ENCODE assay signal across 8 cellular contexts in the genomic region with DNA sequence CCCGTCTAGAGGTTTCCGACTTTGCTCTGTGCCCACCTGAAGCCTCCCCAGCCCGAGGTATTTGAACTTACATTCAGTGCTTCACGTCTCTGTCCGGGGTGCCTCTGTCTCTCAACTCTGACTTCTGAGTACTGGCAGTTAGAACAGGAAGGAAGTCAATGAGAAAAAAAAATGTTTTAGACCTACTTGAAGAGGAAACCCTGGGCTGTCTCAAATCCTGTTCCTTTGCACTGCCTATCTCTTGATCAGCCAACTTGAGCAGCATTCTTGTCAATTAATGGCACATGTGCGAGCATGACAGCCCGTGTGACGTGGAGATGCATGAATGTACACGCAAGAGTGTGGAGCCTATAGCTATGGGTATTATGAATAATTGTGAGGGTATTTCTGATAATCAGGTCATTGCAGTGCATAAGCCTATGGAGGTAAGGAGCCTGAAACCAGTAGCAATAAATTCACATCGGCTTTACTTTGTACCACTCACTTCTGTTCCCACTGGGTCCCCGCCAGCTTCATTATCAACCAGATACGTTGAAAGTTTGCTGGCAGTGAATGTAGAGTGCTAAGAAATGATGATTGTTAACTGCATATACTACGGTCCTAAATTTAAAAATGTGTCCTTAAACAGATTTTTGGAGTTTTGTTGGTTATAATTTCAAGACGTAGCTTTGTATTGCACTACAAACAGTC. TPM values are rescaled to one million over a fixed set of nuclear protein-coding genes. Genes with fewer than 3 reads are reported as not detected.
DNase-seq lines count a peak whose midpoint lies in the region; ATAC-seq, FAIRE-seq and TF ChIP-seq lines count a peak whose summit lies in the region.

A gene (minus strand): TSS at position 136 of the 690 bp plus-strand sequence. CDS start 10,889 bp downstream, outside the sequence.

- H3K9me3 ChIP-seq in PC-9 (ENCODE audit: insufficient read depth, low read depth) (no peaks in the 10 kb centered on the region), right atrium auricular region (no peaks in the 10 kb centered on the region)

- H3K4me1 ChIP-seq in PC-9 (replicated peaks; ENCODE audit: insufficient read depth) (peaks cover 53% of the 10 kb centered on the region), right atrium auricular region (peaks cover 0 to 32% of the 10 kb centered on the region in 2 donors)

- peak within 1 kb of the TSS; percentile 71 for H2AFZ ChIP-seq in PC-9

- peaks cover 40% of the 10 kb centered on the region for H3K79me2 ChIP-seq in PC-9 (ENCODE audit: low read depth)

- TF ChIP-seq CTCF in PC-9 (conservative IDR thresholded peaks at IDR 0.05): no peak
- no peak for TF ChIP-seq CTCF in right atrium auricular region (IDR thresholded peaks at IDR 0.05)

- ATAC-seq in HG02870 (IDR thresholded peaks at IDR 0.05; ENCODE audit: unreplicated experiment): peak; percentile 64

- DNase-seq in GM18507 (ENCODE audit: extremely low spot score, insufficient read length, low read depth): peak; percentile 25
- DNase-seq in PC-9: peak; percentile 53 to 83
- peak; percentile 58 for DNase-seq in activated gamma-delta T cell treated with anti-CD3 and anti-CD28 coated beads, Interleukin-2, amount 50 U/mL, for 16 hours (ENCODE audit: low read depth)
- no peak for DNase-seq in right atrium auricular region (ENCODE audit: low spot score)
- DNase-seq in stimulated activated CD4-positive, alpha-beta T cell treated with anti-CD3 and anti-CD28 coated beads, TNF-alpha, amount 100 ng/mL, for 24 hours (ENCODE audit: low read depth in 3 of 3): peak in 2 of 3 experiments; percentile 63 to 66
- DNase-seq in DMS 273 treated with DMSO at 0.1 percent for 48 hours (lab: John Stamatoyannopoulos, UW): no peak
- DNase-seq in head of caudate nucleus: no peak

- TSS peak; percentile 81 for BruUV-seq in PC-9 (replicated peaks; lab: Mats Ljungman, UMichigan)

- peaks cover 29% of the 10 kb centered on the region for H3F3A ChIP-seq in PC-9 (ENCODE audit: insufficient read depth, low read depth)

- H3K36me3 ChIP-seq in PC-9 (ENCODE audit: low read depth) (0 out of 2 replicates have a peak, but pooled peaks cover 5% of the 10 kb centered on the region), right atrium auricular region (no peaks in the 10 kb centered on the region)

- POLR2A ChIA-PET in PC-9 (lab: Charles Lee; ENCODE audit: unreplicated experiment): interaction anchor here (0.6 kb wide), 3 partner anchors 14 to 33 kb away, joined by 3 to 6 read pairs (median 4); no protein-coding TSS in a partner anchor

- H3K4me3 ChIP-seq in PC-9 (peak within 1 kb of the TSS; percentile 54), right atrium auricular region (peak within 1 kb of the TSS; percentile 41 to 54)

- H4K20me1 ChIP-seq in PC-9 (ENCODE audit: insufficient read depth): no peaks in the 10 kb centered on the region

- peak within 1 kb of the TSS; percentile 81 for H3K4me2 ChIP-seq in PC-9

- intact Hi-C loops in PC-9 (cut with micrococcal nuclease; ENCODE audit: unreplicated experiment) (loop anchor here (1.0 to 2.0 kb wide), 4 partner anchors 9 to 187 kb away; a partner anchor contains a TSS), head of caudate nucleus (cut with DNase I) (no loop called here)

- H3K27me3 ChIP-seq in PC-9 (ENCODE audit: insufficient read depth, low read depth) (no peaks in the 10 kb centered on the region), right atrium auricular region (no peaks in the 10 kb centered on the region)

- FAIRE-seq in GM18507 (lab: Jason Lieb, UNC): peak; percentile 96

- H3K27ac ChIP-seq in PC-9 (peak within 1 kb of the TSS; percentile 83), right atrium auricular region (peak within 1 kb of the TSS; percentile 72 to 83)

- H3K9me2 ChIP-seq in PC-9 (ENCODE audit: insufficient read depth): no peaks in the 10 kb centered on the region

- CTCF ChIA-PET in PC-9 (lab: Charles Lee): interaction anchor here (0.6 kb wide), 1 partner anchor 736 kb away, joined by 3 read pairs; no protein-coding TSS in a partner anchor

RNA-seq across cellular contexts. Expression of the gene that starts here (rescaled TPM):
- 307 and 470 TPM in 2 replicates for total RNA-seq in PC-9 (2021)
- 100 to 1,000 TPM in 1 of 2 donors, 10 to 100 TPM in 1; 69.5 to 124 TPM for total RNA-seq in right atrium auricular region

Comparison
In these comparisons a context has a peak if more than half of its experiments do, and no peak if none do; other contexts are left out.
1. DNase-seq: peak in GM18507 (single experiment), PC-9 (2 of 2), activated gamma-delta T cell treated with anti-CD3 and anti-CD28 coated beads, Interleukin-2, amount 50 U/mL, for 16 hours (single experiment) and stimulated activated CD4-positive, alpha-beta T cell treated with anti-CD3 and anti-CD28 coated beads, TNF-alpha, amount 100 ng/mL, for 24 hours (2 of 3); none in right atrium auricular region (single experiment), DMS 273 treated with DMSO at 0.1 percent for 48 hours (single experiment) and head of caudate nucleus (0 of 42).